In the genomic region with DNA sequence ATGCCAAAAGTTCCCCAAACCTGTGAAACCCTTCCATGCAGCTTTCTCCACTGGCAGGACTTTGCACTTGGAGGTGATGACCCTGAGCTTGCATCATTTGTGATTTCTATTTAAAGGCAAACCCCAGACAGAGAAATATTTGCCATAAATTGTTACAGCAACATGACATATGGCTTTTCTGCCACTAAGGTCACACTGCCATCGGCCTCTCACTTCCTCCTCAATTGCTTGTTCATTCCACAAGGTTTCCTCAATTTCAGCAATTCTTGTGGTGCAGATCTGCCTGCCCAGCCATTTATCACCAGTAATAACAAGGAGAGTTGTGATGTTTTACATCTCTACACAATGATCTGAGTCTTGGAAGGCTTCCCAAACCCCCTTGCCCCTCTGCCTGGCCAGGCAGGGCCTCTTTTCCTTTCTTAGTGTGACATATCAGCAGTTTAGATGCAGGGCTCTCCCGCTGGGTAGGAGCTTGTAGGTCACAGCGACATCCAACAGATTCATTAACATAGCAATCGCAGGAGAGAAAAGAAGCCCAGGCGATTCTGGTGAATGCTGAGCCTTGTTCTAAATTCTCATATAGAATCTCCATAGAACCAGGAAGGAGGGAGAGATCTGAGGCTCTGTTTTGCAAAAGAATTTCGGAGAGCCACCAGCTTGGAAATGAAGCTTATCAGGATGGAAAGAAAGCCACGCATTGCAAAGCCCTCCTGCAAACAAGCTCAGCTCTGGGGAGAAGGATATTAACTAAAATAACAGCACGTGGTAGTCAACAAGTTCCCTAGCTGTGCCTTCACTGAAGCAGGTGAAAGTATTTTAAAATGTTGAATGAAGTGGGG, we compare ENCODE assay signal across 1 cellular context.
TF ChIP-seq lines count a peak whose summit lies in the region.

No MANE protein-coding gene starts in this region.

TF ChIP-seq in H1, 55 proteins besides CTCF, POLR2A, EP300 and RAD21:
- peak; percentile 29; the same call in 1 of the 2 replicates for TF ChIP-seq TBP (IDR thresholded peaks at IDR 0.05; ENCODE audit: low read depth, low read length)
- peak; percentile 69; the same call in 1 of the 2 replicates for TF ChIP-seq MAX (IDR thresholded peaks at IDR 0.05)
- TF ChIP-seq, protein P1, sequence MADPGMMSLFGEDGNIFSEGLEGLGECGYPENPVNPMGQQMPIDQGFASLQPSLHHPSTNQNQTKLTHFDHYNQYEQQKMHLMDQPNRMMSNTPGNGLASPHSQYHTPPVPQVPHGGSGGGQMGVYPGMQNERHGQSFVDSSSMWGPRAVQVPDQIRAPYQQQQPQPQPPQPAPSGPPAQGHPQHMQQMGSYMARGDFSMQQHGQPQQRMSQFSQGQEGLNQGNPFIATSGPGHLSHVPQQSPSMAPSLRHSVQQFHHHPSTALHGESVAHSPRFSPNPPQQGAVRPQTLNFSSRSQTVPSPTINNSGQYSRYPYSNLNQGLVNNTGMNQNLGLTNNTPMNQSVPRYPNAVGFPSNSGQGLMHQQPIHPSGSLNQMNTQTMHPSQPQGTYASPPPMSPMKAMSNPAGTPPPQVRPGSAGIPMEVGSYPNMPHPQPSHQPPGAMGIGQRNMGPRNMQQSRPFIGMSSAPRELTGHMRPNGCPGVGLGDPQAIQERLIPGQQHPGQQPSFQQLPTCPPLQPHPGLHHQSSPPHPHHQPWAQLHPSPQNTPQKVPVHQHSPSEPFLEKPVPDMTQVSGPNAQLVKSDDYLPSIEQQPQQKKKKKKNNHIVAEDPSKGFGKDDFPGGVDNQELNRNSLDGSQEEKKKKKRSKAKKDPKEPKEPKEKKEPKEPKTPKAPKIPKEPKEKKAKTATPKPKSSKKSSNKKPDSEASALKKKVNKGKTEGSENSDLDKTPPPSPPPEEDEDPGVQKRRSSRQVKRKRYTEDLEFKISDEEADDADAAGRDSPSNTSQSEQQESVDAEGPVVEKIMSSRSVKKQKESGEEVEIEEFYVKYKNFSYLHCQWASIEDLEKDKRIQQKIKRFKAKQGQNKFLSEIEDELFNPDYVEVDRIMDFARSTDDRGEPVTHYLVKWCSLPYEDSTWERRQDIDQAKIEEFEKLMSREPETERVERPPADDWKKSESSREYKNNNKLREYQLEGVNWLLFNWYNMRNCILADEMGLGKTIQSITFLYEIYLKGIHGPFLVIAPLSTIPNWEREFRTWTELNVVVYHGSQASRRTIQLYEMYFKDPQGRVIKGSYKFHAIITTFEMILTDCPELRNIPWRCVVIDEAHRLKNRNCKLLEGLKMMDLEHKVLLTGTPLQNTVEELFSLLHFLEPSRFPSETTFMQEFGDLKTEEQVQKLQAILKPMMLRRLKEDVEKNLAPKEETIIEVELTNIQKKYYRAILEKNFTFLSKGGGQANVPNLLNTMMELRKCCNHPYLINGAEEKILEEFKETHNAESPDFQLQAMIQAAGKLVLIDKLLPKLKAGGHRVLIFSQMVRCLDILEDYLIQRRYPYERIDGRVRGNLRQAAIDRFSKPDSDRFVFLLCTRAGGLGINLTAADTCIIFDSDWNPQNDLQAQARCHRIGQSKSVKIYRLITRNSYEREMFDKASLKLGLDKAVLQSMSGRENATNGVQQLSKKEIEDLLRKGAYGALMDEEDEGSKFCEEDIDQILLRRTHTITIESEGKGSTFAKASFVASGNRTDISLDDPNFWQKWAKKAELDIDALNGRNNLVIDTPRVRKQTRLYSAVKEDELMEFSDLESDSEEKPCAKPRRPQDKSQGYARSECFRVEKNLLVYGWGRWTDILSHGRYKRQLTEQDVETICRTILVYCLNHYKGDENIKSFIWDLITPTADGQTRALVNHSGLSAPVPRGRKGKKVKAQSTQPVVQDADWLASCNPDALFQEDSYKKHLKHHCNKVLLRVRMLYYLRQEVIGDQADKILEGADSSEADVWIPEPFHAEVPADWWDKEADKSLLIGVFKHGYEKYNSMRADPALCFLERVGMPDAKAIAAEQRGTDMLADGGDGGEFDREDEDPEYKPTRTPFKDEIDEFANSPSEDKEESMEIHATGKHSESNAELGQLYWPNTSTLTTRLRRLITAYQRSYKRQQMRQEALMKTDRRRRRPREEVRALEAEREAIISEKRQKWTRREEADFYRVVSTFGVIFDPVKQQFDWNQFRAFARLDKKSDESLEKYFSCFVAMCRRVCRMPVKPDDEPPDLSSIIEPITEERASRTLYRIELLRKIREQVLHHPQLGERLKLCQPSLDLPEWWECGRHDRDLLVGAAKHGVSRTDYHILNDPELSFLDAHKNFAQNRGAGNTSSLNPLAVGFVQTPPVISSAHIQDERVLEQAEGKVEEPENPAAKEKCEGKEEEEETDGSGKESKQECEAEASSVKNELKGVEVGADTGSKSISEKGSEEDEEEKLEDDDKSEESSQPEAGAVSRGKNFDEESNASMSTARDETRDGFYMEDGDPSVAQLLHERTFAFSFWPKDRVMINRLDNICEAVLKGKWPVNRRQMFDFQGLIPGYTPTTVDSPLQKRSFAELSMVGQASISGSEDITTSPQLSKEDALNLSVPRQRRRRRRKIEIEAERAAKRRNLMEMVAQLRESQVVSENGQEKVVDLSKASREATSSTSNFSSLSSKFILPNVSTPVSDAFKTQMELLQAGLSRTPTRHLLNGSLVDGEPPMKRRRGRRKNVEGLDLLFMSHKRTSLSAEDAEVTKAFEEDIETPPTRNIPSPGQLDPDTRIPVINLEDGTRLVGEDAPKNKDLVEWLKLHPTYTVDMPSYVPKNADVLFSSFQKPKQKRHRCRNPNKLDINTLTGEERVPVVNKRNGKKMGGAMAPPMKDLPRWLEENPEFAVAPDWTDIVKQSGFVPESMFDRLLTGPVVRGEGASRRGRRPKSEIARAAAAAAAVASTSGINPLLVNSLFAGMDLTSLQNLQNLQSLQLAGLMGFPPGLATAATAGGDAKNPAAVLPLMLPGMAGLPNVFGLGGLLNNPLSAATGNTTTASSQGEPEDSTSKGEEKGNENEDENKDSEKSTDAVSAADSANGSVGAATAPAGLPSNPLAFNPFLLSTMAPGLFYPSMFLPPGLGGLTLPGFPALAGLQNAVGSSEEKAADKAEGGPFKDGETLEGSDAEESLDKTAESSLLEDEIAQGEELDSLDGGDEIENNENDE (IDR thresholded peaks at IDR 0.05; ENCODE audit: insufficient replicate concordance, low read length), result peak; percentile 90
- 0 out of 2 replicates have a peak, but pooled peaks have one; percentile 0 for TF ChIP-seq CEBPB (IDR thresholded peaks at IDR 0.05; ENCODE audit: low read depth, low read length)
- TF ChIP-seq JUN (IDR thresholded peaks at IDR 0.05; ENCODE audit: low read depth, low read length), result no peak
- peak; percentile 32 for TF ChIP-seq TAF7 (optimal IDR thresholded peaks at IDR 0.05; ENCODE audit: borderline replicate concordance, low read depth, low read length)
- TF ChIP-seq, protein P2, sequence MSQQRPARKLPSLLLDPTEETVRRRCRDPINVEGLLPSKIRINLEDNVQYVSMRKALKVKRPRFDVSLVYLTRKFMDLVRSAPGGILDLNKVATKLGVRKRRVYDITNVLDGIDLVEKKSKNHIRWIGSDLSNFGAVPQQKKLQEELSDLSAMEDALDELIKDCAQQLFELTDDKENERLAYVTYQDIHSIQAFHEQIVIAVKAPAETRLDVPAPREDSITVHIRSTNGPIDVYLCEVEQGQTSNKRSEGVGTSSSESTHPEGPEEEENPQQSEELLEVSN (IDR thresholded peaks at IDR 0.05), result no peak; the same call in 1 of the 2 replicates
- TF ChIP-seq CHD1 (IDR thresholded peaks at IDR 0.05; ENCODE audit: low read depth, low read length), result no peak
- TF ChIP-seq RBBP5 (IDR thresholded peaks at IDR 0.05; ENCODE audit: borderline replicate concordance, low read depth, low read length), result peak; percentile 91
- no peak for TF ChIP-seq BRCA1 (IDR thresholded peaks at IDR 0.05; ENCODE audit: low read depth, low read length)
- TF ChIP-seq NANOG (IDR thresholded peaks at IDR 0.05; ENCODE audit: insufficient read depth, low read depth, low read length, poor library complexity, severe bottlenecking), result peak; percentile 90
- TF ChIP-seq CHD2 (IDR thresholded peaks at IDR 0.05; ENCODE audit: low read length), result no peak; the same call in 1 of the 2 replicates
- TF ChIP-seq GTF2F1 (IDR thresholded peaks at IDR 0.05; ENCODE audit: borderline replicate concordance, low read depth, low read length), result no peak
- no peak for TF ChIP-seq SRF (IDR thresholded peaks at IDR 0.05; ENCODE audit: low read depth, low read length)
- peak; percentile 77; the same call in 1 of the 2 replicates for TF ChIP-seq ATF2 (IDR thresholded peaks at IDR 0.05; ENCODE audit: low read length)
- TF ChIP-seq ASH2L (IDR thresholded peaks at IDR 0.05; ENCODE audit: low read length), result peak; percentile 97
- peak; percentile 76 for TF ChIP-seq SP1 (IDR thresholded peaks at IDR 0.05; ENCODE audit: low read depth, low read length)
- no peak for TF ChIP-seq SP2 (IDR thresholded peaks at IDR 0.05; ENCODE audit: low read length)
- TF ChIP-seq BCL11A (IDR thresholded peaks at IDR 0.05; ENCODE audit: low read depth in 2 of 2, low read length in 2 of 2), result peak; percentile 71 to 80
- no peak for TF ChIP-seq SIX5 (IDR thresholded peaks at IDR 0.05; ENCODE audit: low read depth, low read length)
- no peak for TF ChIP-seq CBX8 (IDR thresholded peaks at IDR 0.05; ENCODE audit: borderline replicate concordance, low read depth, low read length)
- TF ChIP-seq SUZ12 (IDR thresholded peaks at IDR 0.05; ENCODE audit: low read length), result no peak
- TF ChIP-seq CBX5 (IDR thresholded peaks at IDR 0.05; ENCODE audit: low read depth, low read length), result no peak
- no peak for TF ChIP-seq POLR2AphosphoS5 (IDR thresholded peaks at IDR 0.05; ENCODE audit: low read depth, low read length)
- TF ChIP-seq FOSL1 (IDR thresholded peaks at IDR 0.05; ENCODE audit: insufficient read depth, low read depth, low read length), result no peak
- TF ChIP-seq POU5F1 (IDR thresholded peaks at IDR 0.05; ENCODE audit: low read depth, low read length), result peak; percentile 62; the same call in 1 of the 2 replicates
- no peak for TF ChIP-seq SIRT6 (IDR thresholded peaks at IDR 0.05; ENCODE audit: low read length)
- TF ChIP-seq YY1 (IDR thresholded peaks at IDR 0.05; ENCODE audit: low read depth, low read length), result peak; percentile 40; the same call in 1 of the 2 replicates
- TF ChIP-seq ZNF274 (IDR thresholded peaks at IDR 0.05; ENCODE audit: borderline replicate concordance, extremely low read depth, low read length), result no peak
- peak; percentile 33; the same call in 1 of the 2 replicates for TF ChIP-seq MAFK (IDR thresholded peaks at IDR 0.05; ENCODE audit: low read depth, low read length)
- no peak for TF ChIP-seq RFX5 (IDR thresholded peaks at IDR 0.05; ENCODE audit: borderline replicate concordance, low read depth, low read length)
- peak; percentile 34 to 85; a peak in 2 of 4 replicates for TF ChIP-seq SIN3A (conservative IDR thresholded peaks at IDR 0.05 in 1 of 2, IDR thresholded peaks at IDR 0.05 in 1 of 2; ENCODE audit: low read depth in 1 of 2, low read length in 2 of 2)
- TF ChIP-seq TEAD4 (IDR thresholded peaks at IDR 0.05; ENCODE audit: low read depth, low read length), result peak; percentile 27; the same call in 1 of the 2 replicates
- no peak for TF ChIP-seq SAP30 (IDR thresholded peaks at IDR 0.05; ENCODE audit: insufficient read depth, insufficient replicate concordance, low read length)
- peak; percentile 59; the same call in 1 of the 2 replicates for TF ChIP-seq SP4 (IDR thresholded peaks at IDR 0.05; ENCODE audit: low read length)
- TF ChIP-seq BACH1 (IDR thresholded peaks at IDR 0.05; ENCODE audit: low read length), result no peak
- peak; percentile 6 for TF ChIP-seq EZH2 (IDR thresholded peaks at IDR 0.05; ENCODE audit: low read depth, low read length, severe bottlenecking)
- no peak for TF ChIP-seq CTBP2 (IDR thresholded peaks at IDR 0.05; ENCODE audit: borderline replicate concordance, insufficient read depth, insufficient read length, low read length)
- TF ChIP-seq RXRA (IDR thresholded peaks at IDR 0.05; ENCODE audit: insufficient read depth, low read depth, low read length), result 0 out of 2 replicates have a peak, but pooled peaks have one; percentile 12
- TF ChIP-seq RNF2 (IDR thresholded peaks at IDR 0.05; ENCODE audit: borderline replicate concordance, low read depth, low read length, missing control alignments, poor library complexity, severe bottlenecking), result no peak
- no peak for TF ChIP-seq NRF1 (IDR thresholded peaks at IDR 0.05; ENCODE audit: low read depth, low read length)
- TF ChIP-seq, protein P3, sequence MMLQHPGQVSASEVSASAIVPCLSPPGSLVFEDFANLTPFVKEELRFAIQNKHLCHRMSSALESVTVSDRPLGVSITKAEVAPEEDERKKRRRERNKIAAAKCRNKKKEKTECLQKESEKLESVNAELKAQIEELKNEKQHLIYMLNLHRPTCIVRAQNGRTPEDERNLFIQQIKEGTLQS (IDR thresholded peaks at IDR 0.05; ENCODE audit: insufficient read depth, low read depth, low read length), result no peak
- TF ChIP-seq HDAC2 (IDR thresholded peaks at IDR 0.05; ENCODE audit: borderline replicate concordance in 1 of 2, low read depth in 2 of 2, low read length in 2 of 2), result peak in 1 of 2 experiments; percentile 85; a peak in 2 of 4 replicates
- no peak for TF ChIP-seq GABPA (IDR thresholded peaks at IDR 0.05; ENCODE audit: borderline replicate concordance, insufficient read depth, low read length)
